ENCODE assay signal across 29 cellular contexts in genomic region chr3:97105989-97106651, GRCh38.
"Had no signal": no experiment of that assay in that cellular context is flagged by ENCODE, and none has a peak within 500 bp of the region (broad histone marks: within the 10 kb centered on the region; RNA-seq: fewer than 3 reads in every experiment).

No MANE protein-coding gene starts in this region.

- H3K4me3 Mint-ChIP-seq: activated CD4-positive, alpha-beta memory T cell treated with anti-CD3 and anti-CD28 coated beads, Interleukin-2, amount 10 ng/mL, durations not matched to agents 7 days and 5 days; activated CD4-positive, alpha-beta T cell treated with anti-CD3 and anti-CD28 coated beads, Interleukin-2, amount 10 ng/mL, durations not matched to agents 7 days and 5 days; activated naive CD8-positive, alpha-beta T cell; activated T-cell treated with anti-CD3 and anti-CD28 coated beads, Interleukin-2, amount 50 U/mL, for 24 hours; activated T-cell treated with anti-CD3 and anti-CD28 coated beads, Interleukin-2, amount 50 U/mL, for 72 hours; effector memory CD8-positive, alpha-beta T cell had no signal

- FAIRE-seq: astrocyte, colon had no signal

- H3K4me3 ChIP-seq: esophagus muscularis mucosa, gastrocnemius medialis, heart left ventricle had no signal

- H3K9me3 ChIP-seq: esophagus muscularis mucosa, gastrocnemius medialis had no signal

- H3K36me3 Mint-ChIP-seq: activated naive CD8-positive, alpha-beta T cell had no signal

- H3K4me1 ChIP-seq: esophagus muscularis mucosa, foreskin keratinocyte, gastrocnemius medialis, heart left ventricle had no signal

- ATAC-seq: activated T-cell treated with anti-CD3 and anti-CD28 coated beads, Interleukin-2, amount 50 U/mL, for 72 hours; effector memory CD8-positive, alpha-beta T cell; foreskin keratinocyte; gastrocnemius medialis; heart left ventricle had no signal

- H3K27me3 Mint-ChIP-seq: activated CD4-positive, alpha-beta memory T cell treated with anti-CD3 and anti-CD28 coated beads, Interleukin-2, amount 10 ng/mL, durations not matched to agents 7 days and 5 days; activated CD4-positive, alpha-beta T cell treated with anti-CD3 and anti-CD28 coated beads, Interleukin-2, amount 10 ng/mL, durations not matched to agents 7 days and 5 days; activated naive CD8-positive, alpha-beta T cell; activated T-cell treated with anti-CD3 and anti-CD28 coated beads, Interleukin-2, amount 50 U/mL, for 24 hours; effector memory CD8-positive, alpha-beta T cell had no signal

- H3K27ac ChIP-seq: esophagus muscularis mucosa, foreskin keratinocyte, gastrocnemius medialis, heart left ventricle had no signal

- H3K27me3 ChIP-seq: esophagus muscularis mucosa, foreskin keratinocyte, gastrocnemius medialis, heart left ventricle had no signal

- DNase-seq: activated CD4-positive, alpha-beta memory T cell treated with anti-CD3 and anti-CD28 coated beads, Interleukin-2, amount 10 ng/mL, durations not matched to agents 7 days and 5 days; activated CD4-positive, alpha-beta T cell treated with anti-CD3 and anti-CD28 coated beads for 1 hour; activated CD4-positive, alpha-beta T cell treated with anti-CD3 and anti-CD28 coated beads for 4 hours; activated CD4-positive, alpha-beta T cell treated with anti-CD3 and anti-CD28 coated beads, Interleukin-2, amount 10 ng/mL, durations not matched to agents 7 days and 5 days; activated CD4-positive, alpha-beta T cell treated with anti-CD3 and anti-CD28 coated beads, Interleukin-2, amount 50 U/mL, for 4 hours; activated CD8-positive, alpha-beta memory T cell treated with anti-CD3 and anti-CD28 coated beads, Interleukin-2, amount 50 U/mL, for 48 hours; activated gamma-delta T cell treated with Interleukin-2 at 50 U/mL for 16 hours; activated naive CD4-positive, alpha-beta T cell treated with anti-CD3 and anti-CD28 coated beads, Interleukin-2, amount 50 U/mL, for 16 hours; activated naive CD4-positive, alpha-beta T cell treated with Interleukin-2 at 50 U/mL for 16 hours; activated T-cell treated with anti-CD3 and anti-CD28 coated beads for 4 hours; activated T-cell treated with anti-CD3 and anti-CD28 coated beads, Interleukin-2, amount 50 U/mL, for 24 hours; activated T-cell treated with anti-CD3 and anti-CD28 coated beads, Interleukin-2, amount 50 U/mL, for 72 hours; amniotic stem cell; anterior cingulate cortex; caudate nucleus; cortex of kidney; dermis blood vessel endothelial cell; effector CD4-positive, alpha-beta T cell; effector memory CD8-positive, alpha-beta T cell; erythroblast; foreskin keratinocyte; gastrocnemius medialis; glutamatergic neuron; heart left ventricle; T-helper 2 cell had no signal

- H3K36me3 ChIP-seq: esophagus muscularis mucosa, gastrocnemius medialis, heart left ventricle had no signal

- H3K9me3 Mint-ChIP-seq: activated T-cell treated with anti-CD3 and anti-CD28 coated beads, Interleukin-2, amount 50 U/mL, for 24 hours had no signal

- H3K4me1 Mint-ChIP-seq: activated CD4-positive, alpha-beta memory T cell treated with anti-CD3 and anti-CD28 coated beads, Interleukin-2, amount 10 ng/mL, durations not matched to agents 7 days and 5 days; activated CD4-positive, alpha-beta T cell treated with anti-CD3 and anti-CD28 coated beads, Interleukin-2, amount 10 ng/mL, durations not matched to agents 7 days and 5 days had no signal

- H3K27ac Mint-ChIP-seq: activated CD4-positive, alpha-beta memory T cell treated with anti-CD3 and anti-CD28 coated beads, Interleukin-2, amount 10 ng/mL, durations not matched to agents 7 days and 5 days; activated CD4-positive, alpha-beta T cell treated with anti-CD3 and anti-CD28 coated beads, Interleukin-2, amount 10 ng/mL, durations not matched to agents 7 days and 5 days; activated naive CD8-positive, alpha-beta T cell; activated T-cell treated with anti-CD3 and anti-CD28 coated beads, Interleukin-2, amount 50 U/mL, for 24 hours; activated T-cell treated with anti-CD3 and anti-CD28 coated beads, Interleukin-2, amount 50 U/mL, for 72 hours; effector memory CD8-positive, alpha-beta T cell had no signal
